In the genomic region with DNA sequence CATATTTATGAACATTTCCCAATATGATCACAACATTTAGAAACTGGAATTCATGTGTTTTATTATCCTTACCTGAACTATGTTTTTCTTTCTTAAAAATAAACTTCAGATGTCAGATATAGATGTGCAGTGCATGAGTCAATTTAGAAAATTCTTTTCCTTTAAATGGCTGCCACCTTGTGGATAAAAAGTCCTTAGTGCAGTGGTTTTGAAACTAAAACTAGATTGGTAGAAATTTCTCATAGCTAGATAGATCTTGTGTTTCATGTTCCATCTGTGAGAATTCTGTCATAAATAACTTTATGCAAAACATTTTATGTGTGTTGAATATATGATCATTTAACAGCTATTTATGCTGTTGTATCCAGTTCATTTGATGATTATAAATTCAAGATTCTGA, we compare ENCODE assay signal across 8 cellular contexts.
DNase-seq lines count a peak whose midpoint lies in the region; ATAC-seq and TF ChIP-seq lines count a peak whose summit lies in the region.

No MANE protein-coding gene starts in this region.

- TF ChIP-seq EP300 in tibial nerve (IDR thresholded peaks at IDR 0.05): no peak

- TF ChIP-seq POLR2A in tibial nerve (IDR thresholded peaks at IDR 0.05): no peak

- peak; percentile 93 for ATAC-seq in GM18499 (IDR thresholded peaks at IDR 0.05; ENCODE audit: insufficient read depth, unreplicated experiment)
- peak; percentile 83 for ATAC-seq in HG02678 (IDR thresholded peaks at IDR 0.05; ENCODE audit: unreplicated experiment)

- H3K27me3 ChIP-seq in adipocyte (replicated peaks; ENCODE audit: control insufficient read depth, insufficient read depth, low read length): peaks cover 26% of the 10 kb centered on the region
- no peaks in the 10 kb centered on the region for H3K27me3 ChIP-seq in tibial nerve

- H3K4me3 ChIP-seq in adipocyte (ENCODE audit: low read length) (no peak overlapping the region), tibial nerve (no peak overlapping the region)

- no peak overlapping the region for H3K9ac ChIP-seq in adipocyte (ENCODE audit: low read length)

- peak; percentile 29 to 48 (median 39) for TF ChIP-seq CTCF in tibial nerve (IDR thresholded peaks at IDR 0.05)

- H3K36me3 ChIP-seq in adipocyte (ENCODE audit: control insufficient read depth, insufficient read depth, low read length, severe bottlenecking): no peaks in the 10 kb centered on the region
- no peaks in the 10 kb centered on the region for H3K36me3 ChIP-seq in tibial nerve

- no peak overlapping the region for H3K27ac ChIP-seq in tibial nerve

- peak; percentile 55 for DNase-seq in AG20443 (ENCODE audit: low spot score)
- peak; percentile 74 for DNase-seq in NAMALWA (ENCODE audit: low spot score)
- DNase-seq in adipocyte (ENCODE audit: low read depth): peak; percentile 72
- peak; percentile 79 for DNase-seq in inferior parietal cortex (ENCODE audit: extremely low spot score)
- no peak for DNase-seq in tibial nerve (ENCODE audit: low spot score in 2 of 2)
- DNase-seq in activated CD4-positive, alpha-beta T cell treated with anti-CD3 and anti-CD28 coated beads, Interleukin-2, amount 50 U/mL, for 4 hours: no peak

- no peaks in the 10 kb centered on the region for H3K4me1 ChIP-seq in adipocyte (ENCODE audit: control insufficient read depth, insufficient read depth, low read length)
- H3K4me1 ChIP-seq in tibial nerve: no peaks in the 10 kb centered on the region

- H3K9me3 ChIP-seq in adipocyte (ENCODE audit: control insufficient read depth, low read length) (no peaks in the 10 kb centered on the region), tibial nerve (no peaks in the 10 kb centered on the region)

Comparison
In these comparisons a context has a peak if more than half of its experiments do, and no peak if none do; other contexts are left out.
1. DNase-seq: peak in AG20443 (single experiment), NAMALWA (single experiment), adipocyte (single experiment) and inferior parietal cortex (single experiment); none in tibial nerve (0 of 2) and activated CD4-positive, alpha-beta T cell treated with anti-CD3 and anti-CD28 coated beads, Interleukin-2, amount 50 U/mL, for 4 hours (0 of 2).